8 cellular contexts compared by ENCODE assay signal in genomic region chr12:120116443-120116791, GRCh38. TPM values are rescaled to one million over a fixed set of nuclear protein-coding genes. Genes with fewer than 3 reads are reported as not detected.
A peak's percentile ranks its signal among the peaks of the same experiment; 100 is the strongest.
DNase-seq lines count a peak whose midpoint lies in the region; ATAC-seq and TF ChIP-seq lines count a peak whose summit lies in the region.

Gene RAB35, minus strand, starts transcription at chr12:120116753. Its CDS starts 103 bp downstream, at chr12:120116650.

- no peaks in the 10 kb centered on the region for H3K27me3 ChIP-seq in BLaER1 treated with 17β-estradiol and CSF1 and Interleukin-3, amounts not matched to agents 10 nM and 100 nM
- no peaks in the 10 kb centered on the region for H3K27me3 ChIP-seq in brain microvascular endothelial cell (replicated peaks)

- peaks cover 47 to 64% (median 61%) of the 10 kb centered on the region in 11 experiments for H4K20me1 ChIP-seq in BLaER1 treated with 17β-estradiol and CSF1 and Interleukin-3, amounts not matched to agents 10 nM and 100 nM

- DNase-seq in brain microvascular endothelial cell: no peak
- no peak for DNase-seq in left lobe of liver (ENCODE audit: low spot score)
- DNase-seq in NCI-H1930 (lab: John Stamatoyannopoulos, UW): no peak

- ATAC-seq in HG03196 (IDR thresholded peaks at IDR 0.05; ENCODE audit: unreplicated experiment) (peak; percentile 6), left lobe of liver (no peak), GM21576 (IDR thresholded peaks at IDR 0.05; ENCODE audit: unreplicated experiment) (no peak), HG02938 (IDR thresholded peaks at IDR 0.05; ENCODE audit: unreplicated experiment) (no peak)

- H3K4me2 ChIP-seq in BLaER1 treated with 17β-estradiol and CSF1 and Interleukin-3, amounts not matched to agents 10 nM and 100 nM: peak within 1 kb of the TSS; percentile 78 to 100 (median 95)

- peak within 1 kb of the TSS; percentile 85 to 94 (median 90) for H3K9ac ChIP-seq in BLaER1 treated with 17β-estradiol and CSF1 and Interleukin-3, amounts not matched to agents 10 nM and 100 nM

- peak within 1 kb of the TSS; percentile 64 to 93 (median 86); a peak in 21 of 22 replicates for H3K27ac ChIP-seq in BLaER1 treated with 17β-estradiol and CSF1 and Interleukin-3, amounts not matched to agents 10 nM and 100 nM
- H3K27ac ChIP-seq in brain microvascular endothelial cell: peak within 1 kb of the TSS; percentile 73
- peak within 1 kb of the TSS; percentile 75 for H3K27ac ChIP-seq in temporal lobe (ENCODE audit: low read depth, low read length)

- peak within 1 kb of the TSS; percentile 73 to 94 (median 86) for H3K4me3 ChIP-seq in BLaER1 treated with 17β-estradiol and CSF1 and Interleukin-3, amounts not matched to agents 10 nM and 100 nM
- H3K4me3 ChIP-seq in brain microvascular endothelial cell (ENCODE audit: low read depth, low read length): peak within 1 kb of the TSS; percentile 91

- H3K36me3 ChIP-seq in BLaER1 treated with 17β-estradiol and CSF1 and Interleukin-3, amounts not matched to agents 10 nM and 100 nM: peaks cover 13 to 22% (median 20%) of the 10 kb centered on the region in 11 experiments; a peak in 20 of 22 replicates
- H3K36me3 ChIP-seq in brain microvascular endothelial cell (replicated peaks): no peaks in the 10 kb centered on the region

- H3K4me1 ChIP-seq in BLaER1 treated with 17β-estradiol and CSF1 and Interleukin-3, amounts not matched to agents 10 nM and 100 nM: peaks cover 51 to 83% (median 75%) of the 10 kb centered on the region in 10 experiments

- H3K9me3 ChIP-seq in BLaER1 treated with 17β-estradiol and CSF1 and Interleukin-3, amounts not matched to agents 10 nM and 100 nM (replicated peaks in 1 of 11): no peaks in the 10 kb centered on the region

- no peak for TF ChIP-seq CTCF in brain microvascular endothelial cell (IDR thresholded peaks at IDR 0.05; ENCODE audit: low read depth, low read length, missing control alignments)

- in situ Hi-C loops in brain microvascular endothelial cell (cut with HindIII; ENCODE audit: low pct_ligation_motif_present, low sequenced_read_pairs): no loop called here

RNA-seq across cellular contexts. Expression of gene RAB35, which starts in this region (rescaled TPM):
- total RNA-seq in left lobe of liver (16.1 TPM), temporal lobe (28.8 TPM)
